8 cellular contexts compared by ENCODE assay signal in genomic region chr7:148698397-148699023, GRCh38. TPM values are rescaled to one million over a fixed set of nuclear protein-coding genes. Genes with fewer than 3 reads are reported as not detected.
DNase-seq lines count a peak whose midpoint lies in the region; ATAC-seq lines count a peak whose summit lies in the region.

TSS of gene CUL1 (plus strand) at chr7:148698903. CDS start at chr7:148730123, 31,220 bp downstream.

- peak within 1 kb of the TSS; percentile 95 for H3K4me3 Mint-ChIP-seq in activated naive CD8-positive, alpha-beta T cell treated with anti-CD3 and anti-CD28 coated beads, Interleukin-2, amount 50 U/mL, for 24 hours

- H3K27ac Mint-ChIP-seq in activated naive CD8-positive, alpha-beta T cell treated with anti-CD3 and anti-CD28 coated beads, Interleukin-2, amount 50 U/mL, for 24 hours = peak within 1 kb of the TSS; percentile 99

- intact Hi-C loops in cardiac septum (cut with DNase I) = loop anchor here (2.0 to 5.0 kb wide), 3 partner anchors 186 to 394 kb away; partner anchors contain the start of genes EZH2, PDIA4 and ZNF786
- intact Hi-C loops in posterior vena cava (cut with DNase I) = loop anchor here in 1 of 2 donors (10.0 kb wide), 1 partner anchor 266 kb away; no protein-coding TSS in a partner anchor

- peaks cover 22% of the 10 kb centered on the region for H3K36me3 Mint-ChIP-seq in activated naive CD8-positive, alpha-beta T cell treated with anti-CD3 and anti-CD28 coated beads, Interleukin-2, amount 50 U/mL, for 24 hours (ENCODE audit: low read depth)

- DNase-seq in GM03348 (ENCODE audit: low spot score) (peak; percentile 93), GOT3 (lab: John Stamatoyannopoulos, UW) (peak; percentile 38), LoVo (ENCODE audit: low spot score) (peak; percentile 89), SW 1271 (lab: John Stamatoyannopoulos, UW) (peak; percentile 50 to 52), cardiac septum (ENCODE audit: low spot score) (peak; percentile 93), posterior vena cava (ENCODE audit: low spot score) (peak; percentile 95), ureter (ENCODE audit: low spot score) (peak; percentile 87)
- peak; percentile 82 for DNase-seq in activated naive CD8-positive, alpha-beta T cell treated with anti-CD3 and anti-CD28 coated beads, Interleukin-2, amount 50 U/mL, for 24 hours

- peak; percentile 75 for ATAC-seq in activated naive CD8-positive, alpha-beta T cell treated with anti-CD3 and anti-CD28 coated beads, Interleukin-2, amount 50 U/mL, for 24 hours

- no peaks in the 10 kb centered on the region for H3K9me3 Mint-ChIP-seq in activated naive CD8-positive, alpha-beta T cell treated with anti-CD3 and anti-CD28 coated beads, Interleukin-2, amount 50 U/mL, for 24 hours

- no peaks in the 10 kb centered on the region for H3K27me3 Mint-ChIP-seq in activated naive CD8-positive, alpha-beta T cell treated with anti-CD3 and anti-CD28 coated beads, Interleukin-2, amount 50 U/mL, for 24 hours

- H3K4me1 Mint-ChIP-seq in activated naive CD8-positive, alpha-beta T cell treated with anti-CD3 and anti-CD28 coated beads, Interleukin-2, amount 50 U/mL, for 24 hours = peaks cover 61% of the 10 kb centered on the region

RNA-seq across cellular contexts. Expression of gene CUL1, which starts in this region (rescaled TPM):
- total RNA-seq in cardiac septum = 42.3 TPM
- total RNA-seq in posterior vena cava = 10 to 100 TPM; 38.3 to 50.2 TPM
- 48.4 TPM for total RNA-seq in ureter

Comparison
In these comparisons a context has a peak if more than half of its experiments do, and no peak if none do; other contexts are left out.
1. Peak in every context shown above with its lines: DNase-seq and ATAC-seq.
2. DNase-seq: peak in every context shown above with its lines; median percentile 95 in posterior vena cava; 93 in GM03348; 93 in cardiac septum; 89 in LoVo; 87 in ureter; 82 in activated naive CD8-positive, alpha-beta T cell treated with anti-CD3 and anti-CD28 coated beads, Interleukin-2, amount 50 U/mL, for 24 hours; 51 in SW 1271; 38 in GOT3.